19 cellular contexts compared by ENCODE assay signal in genomic region chr10:131737543-131738395, GRCh38.
DNase-seq lines count a peak whose midpoint lies in the region; ATAC-seq and TF ChIP-seq lines count a peak whose summit lies in the region.
"Had no signal": no experiment of that assay in that cellular context is flagged by ENCODE, and none has a peak within 500 bp of the region (broad histone marks: within the 10 kb centered on the region; RNA-seq: fewer than 3 reads in every experiment).

No MANE protein-coding gene starts in this region.

- no peak for ATAC-seq in HG03378 (IDR thresholded peaks at IDR 0.05; ENCODE audit: unreplicated experiment)
- ATAC-seq: GM12878 had no signal

- TF ChIP-seq CTCF in Peyer's patch (IDR thresholded peaks at IDR 0.05) (no peak), spleen (IDR thresholded peaks at IDR 0.05 in 8 of 11, conservative IDR thresholded peaks at IDR 0.05 in 3 of 11) (no peak)

- H3K27ac ChIP-seq in Peyer's patch (no peak overlapping the region), spleen (no peak overlapping the region)

- DNase-seq in activated CD8-positive, alpha-beta memory T cell treated with anti-CD3 and anti-CD28 coated beads for 24 hours = peak; percentile 30
- DNase-seq in activated CD8-positive, alpha-beta memory T cell treated with anti-CD3 and anti-CD28 coated beads, Interleukin-2, amount 50 U/mL, for 4 hours = no peak
- DNase-seq in Peyer's patch (peak in 2 of 3 donors; percentile 18 to 34), iPS-NIHi7 (ENCODE audit: extremely low spot score) (peak; percentile 7), spleen (peak; percentile 63), GM19240 (ENCODE audit: insufficient read length, low spot score) (no peak), NCI-H1092 (lab: John Stamatoyannopoulos, UW) (no peak)
- DNase-seq: BE2C; Calu3; CD4-positive, alpha-beta memory T cell; DMS53; NCI-H1105 treated with DMSO at 0.1 percent for 48 hours; NCI-H1694 treated with DMSO at 0.1 percent for 48 hours; NCI-H446; NCI-H69; SHP77 had no signal

- TF ChIP-seq POLR2A in Peyer's patch (IDR thresholded peaks at IDR 0.05) (no peak), spleen (IDR thresholded peaks at IDR 0.05) (no peak)

- H3K9me3 ChIP-seq in Peyer's patch (no peaks in the 10 kb centered on the region), spleen (peaks cover 0 to 9% (median 0%) of the 10 kb centered on the region in 8 donors)
- H3K9me3 ChIP-seq: BE2C had no signal

- H3K4me1 ChIP-seq in Peyer's patch = no peaks in the 10 kb centered on the region
- peaks cover 0 to 3% (median 0%) of the 10 kb centered on the region in 6 donors for H3K4me1 ChIP-seq in spleen
- H3K4me1 ChIP-seq: BE2C had no signal

- intact Hi-C loops in spleen (cut with DNase I; ENCODE audit: low total_unique reads) = no loop called here

- H3K27me3 ChIP-seq in Peyer's patch (no peaks in the 10 kb centered on the region), spleen (replicated peaks in 1 of 7) (peaks cover 0 to 31% (median 0%) of the 10 kb centered on the region in 7 donors)
- H3K27me3 ChIP-seq: BE2C had no signal

- H3K4me3 ChIP-seq in Peyer's patch = no peak overlapping the region
- no peak overlapping the region for H3K4me3 ChIP-seq in spleen
- H3K4me3 ChIP-seq: GM12878, GM23338 had no signal

- WGBS in spleen, 5 donors = 72 to 86% (median 84%) methylated on average over 14 to 18 of the region's 18 CpGs

- no peaks in the 10 kb centered on the region for H3K36me3 ChIP-seq in Peyer's patch
- H3K36me3 ChIP-seq in spleen = no peaks in the 10 kb centered on the region
- H3K36me3 ChIP-seq: BE2C had no signal

Comparison
In these comparisons a context has a peak if more than half of its experiments do, and no peak if none do; other contexts are left out.
1. DNase-seq: peak in activated CD8-positive, alpha-beta memory T cell treated with anti-CD3 and anti-CD28 coated beads for 24 hours (single experiment), Peyer's patch (2 of 3), iPS-NIHi7 (single experiment) and spleen (single experiment); none in activated CD8-positive, alpha-beta memory T cell treated with anti-CD3 and anti-CD28 coated beads, Interleukin-2, amount 50 U/mL, for 4 hours (single experiment), GM19240 (single experiment) and NCI-H1092 (single experiment).